In the genomic region with DNA sequence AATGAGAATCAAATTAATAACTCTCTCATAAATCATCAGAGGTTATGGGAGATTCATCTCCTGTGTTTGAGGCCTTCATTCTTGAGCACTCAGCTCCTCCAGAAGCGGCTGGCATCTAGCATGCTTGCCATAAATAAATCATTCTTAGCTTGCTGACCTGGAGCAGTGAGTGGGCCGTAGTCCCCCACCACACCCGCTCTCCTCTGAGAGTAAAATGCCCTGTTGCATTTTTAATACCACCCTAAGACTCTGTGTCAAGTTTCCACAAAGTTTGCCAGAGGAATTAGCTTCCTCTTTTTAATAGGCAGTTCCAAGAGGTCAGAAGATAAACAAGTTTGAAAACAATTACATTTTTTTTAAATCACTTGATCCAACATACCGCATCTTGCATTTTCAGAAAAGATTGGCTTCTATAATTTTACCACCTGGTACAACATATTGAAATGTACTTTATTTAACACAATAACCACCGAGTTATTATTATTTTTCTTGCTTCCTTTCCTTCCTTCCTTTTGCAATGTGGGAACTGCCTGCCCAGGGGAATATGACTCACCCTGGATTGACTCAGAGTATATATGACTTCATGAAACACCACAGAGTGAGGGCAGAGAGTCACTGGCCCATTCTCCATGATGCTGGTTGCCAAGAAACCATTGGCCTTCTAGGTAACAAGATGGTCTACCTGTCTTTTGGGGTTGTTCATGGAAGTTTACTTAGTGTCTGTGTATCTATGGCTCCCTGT, we compare ENCODE assay signal across 9 cellular contexts. TPM values are rescaled to one million over a fixed set of nuclear protein-coding genes. Genes with fewer than 3 reads are reported as not detected.
DNase-seq lines count a peak whose midpoint lies in the region; ATAC-seq and TF ChIP-seq lines count a peak whose summit lies in the region.
"Had no signal": no experiment of that assay in that cellular context is flagged by ENCODE, and none has a peak within 500 bp of the region (broad histone marks: within the 10 kb centered on the region; RNA-seq: fewer than 3 reads in every experiment).

No MANE protein-coding gene starts in this region.

- no peak overlapping the region for H3K9ac ChIP-seq in GM23248

- in situ Hi-C loops in GM23248 (cut with MboI), result no loop called here

- H3K4me3 ChIP-seq in GM23248 (no peak overlapping the region), fibroblast of villous mesenchyme (ENCODE audit: low read depth, low read length) (no peak overlapping the region), skeletal muscle cell (ENCODE audit: low read depth, low read length) (no peak overlapping the region), OCI-LY7 (ENCODE audit: low read depth, low read length, poor library complexity, severe bottlenecking) (no peak overlapping the region)

- CTCF ChIA-PET in OCI-LY7 (lab: Charles Lee; ENCODE audit: unreplicated experiment), result no interaction called here

- no peaks in the 10 kb centered on the region for H3K9me3 ChIP-seq in GM23248 (ENCODE audit: low read depth)
- H3K9me3 ChIP-seq in OCI-LY7 (ENCODE audit: low read length), result no peaks in the 10 kb centered on the region

- H3F3A ChIP-seq in GM23248 (ENCODE audit: insufficient read depth), result peaks cover 8% of the 10 kb centered on the region; the same call in 1 of the 2 replicates

- H3K4me1 ChIP-seq in GM23248 (ENCODE audit: insufficient read depth) (peaks cover 8% of the 10 kb centered on the region), OCI-LY7 (ENCODE audit: insufficient read depth, low read length, poor library complexity, severe bottlenecking) (no peaks in the 10 kb centered on the region)

- H3K36me3 ChIP-seq in GM23248 (ENCODE audit: low read depth), result no peaks in the 10 kb centered on the region
- no peaks in the 10 kb centered on the region for H3K36me3 ChIP-seq in OCI-LY7 (ENCODE audit: insufficient read depth, low read length)

- H3K79me2 ChIP-seq in GM23248 (ENCODE audit: insufficient read depth) (no peaks in the 10 kb centered on the region), OCI-LY7 (ENCODE audit: insufficient read depth, low read depth, low read length) (no peaks in the 10 kb centered on the region)

- POLR2A ChIA-PET in OCI-LY7 (lab: Charles Lee), result interaction anchor here (0.6 kb wide), 1 partner anchor 419 kb away, joined by 4 read pairs; no protein-coding TSS in a partner anchor

- intact Hi-C loops in OCI-LY7 (cut with micrococcal nuclease; ENCODE audit: unreplicated experiment), result no loop called here

- no peaks in the 10 kb centered on the region for H4K20me1 ChIP-seq in GM23248 (ENCODE audit: insufficient read depth)
- H4K20me1 ChIP-seq in OCI-LY7 (ENCODE audit: insufficient read depth, low read length), result no peaks in the 10 kb centered on the region

- H3K4me2 ChIP-seq in GM23248 (ENCODE audit: unreplicated experiment) (no peak overlapping the region), OCI-LY7 (ENCODE audit: low read length) (no peak overlapping the region)

- 21 to 24% methylated on average over 5 of the region's 5 CpGs for WGBS in GM23248 (ENCODE audit: low coverage in 1 of 2, low lambda C conversion rate in 2 of 2, missing lambda C conversion rate in 2 of 2), 2 experiments

- no peak for TF ChIP-seq CTCF in fibroblast of villous mesenchyme (IDR thresholded peaks at IDR 0.05; ENCODE audit: insufficient read depth, low read depth, low read length)
- TF ChIP-seq CTCF in OCI-LY7 (conservative IDR thresholded peaks at IDR 0.05; ENCODE audit: low read length), result no peak

- DNase-seq in GM23248, result peak; percentile 90
- peak; percentile 85 for DNase-seq in RKO (ENCODE audit: low spot score)
- DNase-seq in fibroblast of villous mesenchyme (ENCODE audit: low read depth), result peak; percentile 75
- peak; percentile 77 for DNase-seq in skeletal muscle cell (ENCODE audit: low read depth)
- DNase-seq in NCI-H1417 (lab: John Stamatoyannopoulos, UW), result no peak
- DNase-seq in OCI-LY7 (ENCODE audit: low spot score), result no peak
- no peak for DNase-seq in superior temporal gyrus (ENCODE audit: extremely low spot score)

- ATAC-seq in GM21367 (IDR thresholded peaks at IDR 0.05; ENCODE audit: unreplicated experiment), result no peak
- ATAC-seq: stimulated activated memory B cell treated with anti-CD40 and anti-IgM and Interleukin-4, amounts not matched to agents 10 μg/mL and 1 μg/mL and 100 μg/mL, for 72 hours had no signal

- H2AFZ ChIP-seq in GM23248 (no peak overlapping the region), OCI-LY7 (ENCODE audit: low read length) (no peak overlapping the region)

- BruUV-seq in OCI-LY7 (replicated peaks; lab: Mats Ljungman, UMichigan), result no TSS peak

- peak overlapping the region; percentile 56 for H3K27ac ChIP-seq in GM23248
- no peak overlapping the region for H3K27ac ChIP-seq in OCI-LY7 (ENCODE audit: low read depth, low read length, poor library complexity, severe bottlenecking)

- H3K9me2 ChIP-seq in GM23248 (ENCODE audit: insufficient read depth) (no peaks in the 10 kb centered on the region), OCI-LY7 (ENCODE audit: insufficient read depth, low read length) (no peaks in the 10 kb centered on the region)

- no peaks in the 10 kb centered on the region for H3K27me3 ChIP-seq in GM23248 (replicated peaks; ENCODE audit: insufficient read depth)

RNA-seq across cellular contexts. Expression of gene CLIC5, which starts 29.4 kb away (rescaled TPM):
- total RNA-seq in GM23248 (2014; rRNA removed; shearing (Covaris generic)), result not detected in 2 replicates
- not detected in 2 replicates for polyA plus RNA-seq in GM23248 (2016; fragmentation: Nextera tagmentation; extraction: Ambion mirVana)
- total RNA-seq in fibroblast of villous mesenchyme, result not detected in 2 replicates
- total RNA-seq in OCI-LY7 (2014; rRNA removed; shearing (Covaris generic)), result 0.03 TPM in 1 of 2 replicates, not detected in the other
- total RNA-seq in OCI-LY7 (2022), result 0.08 TPM in 1 of 2 replicates, not detected in the other

Comparison
In these comparisons a context has a peak if more than half of its experiments do, and no peak if none do; other contexts are left out.
1. DNase-seq: peak in GM23248 (single experiment), RKO (single experiment), fibroblast of villous mesenchyme (single experiment) and skeletal muscle cell (single experiment); none in NCI-H1417 (0 of 3), OCI-LY7 (single experiment) and superior temporal gyrus (single experiment).